ENCODE assay signal across 11 cellular contexts in the genomic region with DNA sequence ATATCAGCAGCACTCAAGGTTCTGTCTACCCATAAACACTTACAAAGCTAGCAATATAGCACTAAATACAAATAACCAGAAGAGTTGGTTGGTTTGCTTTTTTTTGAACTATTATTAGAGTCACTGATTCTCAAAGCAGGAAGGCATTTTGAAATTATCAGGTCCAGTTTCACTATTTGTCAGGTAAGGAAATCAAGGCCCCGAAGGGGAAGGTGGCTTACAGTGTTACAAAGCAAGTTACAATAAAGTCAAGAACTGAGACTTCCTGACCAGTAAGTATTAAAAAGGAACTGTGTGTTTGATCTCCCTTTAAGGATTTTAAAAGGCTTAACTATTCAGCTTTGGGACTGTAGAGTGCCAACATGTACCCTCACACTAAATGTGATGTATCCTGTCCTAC. TPM values are rescaled to one million over a fixed set of nuclear protein-coding genes. Genes with fewer than 3 reads are reported as not detected.
DNase-seq lines count a peak whose midpoint lies in the region; ATAC-seq and TF ChIP-seq lines count a peak whose summit lies in the region.
"Had no signal": no experiment of that assay in that cellular context is flagged by ENCODE, and none has a peak within 500 bp of the region (broad histone marks: within the 10 kb centered on the region; RNA-seq: fewer than 3 reads in every experiment).

No MANE protein-coding gene starts in this region.

- intact Hi-C loops in mucosa of descending colon (cut with DNase I, micrococcal nuclease), result no loop called here

- H3K4me1 ChIP-seq in mucosa of descending colon (ENCODE audit: low read depth), result peaks cover 4% of the 10 kb centered on the region

- peak overlapping the region; percentile 25; the same call in 1 of the 2 replicates for H3K4me3 ChIP-seq in GM12864 (ENCODE audit: low read depth, low read length)
- H3K4me3 ChIP-seq in mucosa of descending colon, result no peak overlapping the region

- peaks cover 14% of the 10 kb centered on the region for H3K36me3 Mint-ChIP-seq in activated naive CD8-positive, alpha-beta T cell

- H3K4me1 Mint-ChIP-seq in activated naive CD8-positive, alpha-beta T cell (ENCODE audit: low read depth), result peaks cover 32% of the 10 kb centered on the region

- no peaks in the 10 kb centered on the region for H3K36me3 ChIP-seq in mucosa of descending colon (ENCODE audit: low read depth)

- H3K9me3 ChIP-seq in mucosa of descending colon, result no peaks in the 10 kb centered on the region

- DNase-seq in GM12864 (ENCODE audit: low read depth) (peak; percentile 79), NCI-H1417 treated with DMSO at 0.1 percent for 48 hours (lab: John Stamatoyannopoulos, UW) (no peak), mucosa of descending colon (no peak), anterior cingulate cortex (lab: John Stamatoyannopoulos, UW) (no peak), superior temporal gyrus (ENCODE audit: extremely low spot score) (no peak)
- DNase-seq: cortex of kidney, DMS153, nucleus accumbens had no signal

- H3K9me3 Mint-ChIP-seq in activated naive CD8-positive, alpha-beta T cell (ENCODE audit: low read depth), result no peaks in the 10 kb centered on the region

- no peaks in the 10 kb centered on the region for H3K27me3 Mint-ChIP-seq in activated naive CD8-positive, alpha-beta T cell

- H3K4me3 Mint-ChIP-seq in activated naive CD8-positive, alpha-beta T cell, result peak overlapping the region; percentile 42

- TF ChIP-seq CTCF in GM12864 (IDR thresholded peaks at IDR 0.05; ENCODE audit: low read depth, low read length, missing control alignments), result no peak
- TF ChIP-seq CTCF in mucosa of descending colon (IDR thresholded peaks at IDR 0.05), result no peak

- ATAC-seq in GM19438 (IDR thresholded peaks at IDR 0.05; ENCODE audit: low read depth, unreplicated experiment) (peak; percentile 74), HG03097 (IDR thresholded peaks at IDR 0.05; ENCODE audit: low FRiP score, unreplicated experiment) (peak; percentile 48), mucosa of descending colon (no peak)

- H3K27ac Mint-ChIP-seq in activated naive CD8-positive, alpha-beta T cell, result peak overlapping the region; percentile 66

RNA-seq across cellular contexts. Expression of gene C5orf15, which starts 10.8 kb away (rescaled TPM):
- total RNA-seq in mucosa of descending colon, result 10 to 100 TPM; 24.5 to 38.3 (median 26.8) TPM

RNA-seq across cellular contexts. Expression of gene VDAC1, which starts 47.2 kb away (rescaled TPM):
- total RNA-seq in mucosa of descending colon, result 100 to 1,000 TPM; 153 to 283 (median 246) TPM
